8 cellular contexts compared by ENCODE assay signal in genomic region chr16:46885960-46886763, GRCh38. TPM values are rescaled to one million over a fixed set of nuclear protein-coding genes. Genes with fewer than 3 reads are reported as not detected.
DNase-seq lines count a peak whose midpoint lies in the region; TF ChIP-seq lines count a peak whose summit lies in the region.

No MANE protein-coding gene starts in this region.

- peaks cover 30% of the 10 kb centered on the region for H3K4me1 ChIP-seq in KMS-11 (ENCODE audit: low read depth, poor library complexity, severe bottlenecking)
- H3K4me1 ChIP-seq in effector memory CD4-positive, alpha-beta T cell (ENCODE audit: control insufficient read depth, insufficient read depth, low read length, poor library complexity, severe bottlenecking): peaks cover 7% of the 10 kb centered on the region

- no peaks in the 10 kb centered on the region for H3K36me3 ChIP-seq in KMS-11 (ENCODE audit: insufficient read depth)
- no peaks in the 10 kb centered on the region for H3K36me3 ChIP-seq in effector memory CD4-positive, alpha-beta T cell (ENCODE audit: control insufficient read depth, insufficient read depth, low read length)

- H4K20me1 ChIP-seq in KMS-11 (ENCODE audit: insufficient read depth): no peaks in the 10 kb centered on the region

- H3K79me2 ChIP-seq in KMS-11 (ENCODE audit: insufficient read depth, low read depth): peaks cover 4% of the 10 kb centered on the region; the same call in 1 of the 2 replicates

- POLR2A ChIA-PET in AG04450 (lab: Yijun Ruan, JAX): no interaction called here

- H3K27ac ChIP-seq in AG04450 (ENCODE audit: low read depth, low read length): peak overlapping the region; percentile 78
- H3K27ac ChIP-seq in KMS-11: no peak overlapping the region
- H3K27ac ChIP-seq in effector memory CD4-positive, alpha-beta T cell (ENCODE audit: insufficient read depth, low read length, poor library complexity, severe bottlenecking): no peak overlapping the region

- H2AFZ ChIP-seq in KMS-11 (ENCODE audit: low read depth): no peak overlapping the region

- TF ChIP-seq CTCF in AG04450 (IDR thresholded peaks at IDR 0.05; ENCODE audit: low read depth, low read length) (no peak), KMS-11 (conservative IDR thresholded peaks at IDR 0.05; ENCODE audit: low read depth, low read length) (no peak)

- H3K9ac ChIP-seq in KMS-11: no peak overlapping the region

- H3K9me3 ChIP-seq in AG04450 (ENCODE audit: control insufficient read depth, insufficient read depth, low read length): no peaks in the 10 kb centered on the region; the same call in 1 of the 2 replicates
- H3K9me3 ChIP-seq in effector memory CD4-positive, alpha-beta T cell (ENCODE audit: control insufficient read depth, low read length): no peaks in the 10 kb centered on the region

- H3K4me3 ChIP-seq in AG04450 (ENCODE audit: low read depth, low read length) (peak overlapping the region; percentile 92), KMS-11 (IDR thresholded peaks at IDR 0.05; ENCODE audit: insufficient read depth, low read depth, low read length) (no peak overlapping the region)
- no peak overlapping the region for H3K4me3 ChIP-seq in effector memory CD4-positive, alpha-beta T cell (ENCODE audit: insufficient read depth, low read depth, low read length, poor library complexity, severe bottlenecking)

- H3K27me3 ChIP-seq in AG04450 (ENCODE audit: control insufficient read depth, insufficient read depth, low read length) (no peaks in the 10 kb centered on the region), KMS-11 (ENCODE audit: insufficient read depth, low read depth) (no peaks in the 10 kb centered on the region)
- no peaks in the 10 kb centered on the region for H3K27me3 ChIP-seq in effector memory CD4-positive, alpha-beta T cell (replicated peaks; ENCODE audit: control insufficient read depth, insufficient read depth, low read length, poor library complexity, severe bottlenecking)

- CTCF ChIA-PET in AG04450 (lab: Charles Lee): interaction anchor here (0.8 to 5.2 kb wide), 6 partner anchors 21 to 213 kb away, joined by 3 to 28 read pairs (median 5); no protein-coding TSS in a partner anchor

- H3K4me2 ChIP-seq in KMS-11: 0 out of 2 replicates have a peak overlapping the region, but pooled peaks have one; percentile 88

- peak; percentile 26 for DNase-seq in AG04450 (ENCODE audit: low read depth, low spot score)
- peak; percentile 36 for DNase-seq in cerebellar cortex (ENCODE audit: low spot score)
- DNase-seq in midbrain (lab: John Stamatoyannopoulos, UW): peak; percentile 59
- no peak for DNase-seq in cerebellum (ENCODE audit: low spot score)
- no peak for DNase-seq in effector memory CD4-positive, alpha-beta T cell
- DNase-seq in activated CD8-positive, alpha-beta memory T cell treated with anti-CD3 and anti-CD28 coated beads, Interleukin-2, amount 50 U/mL, for 48 hours: no peak
- DNase-seq in NCI-H2227 (lab: John Stamatoyannopoulos, UW; ENCODE audit: unreplicated experiment): no peak

RNA-seq across cellular contexts. Expression of gene GPT2, which starts 2.0 kb away (rescaled TPM):
- polyA plus RNA-seq in AG04450 (2011; rRNA removed): 18.5 and 23.0 TPM in 2 replicates
- 41.9 and 61.7 TPM in 2 replicates for polyA minus RNA-seq in AG04450 (2011; rRNA and poly(A)+ RNA removed)
- 17.4 TPM for total RNA-seq in cerebellum

RNA-seq across cellular contexts. Expression of gene C16orf87, which starts 55.2 kb away (rescaled TPM):
- 16.8 and 21.7 TPM in 2 replicates for polyA plus RNA-seq in AG04450 (2011; rRNA removed)
- polyA minus RNA-seq in AG04450 (2011; rRNA and poly(A)+ RNA removed): 10.7 and 17.5 TPM in 2 replicates
- total RNA-seq in cerebellum: 16.8 TPM

Comparison
In these comparisons a context has a peak if more than half of its experiments do, and no peak if none do; other contexts are left out.
1. DNase-seq: peak in AG04450 (single experiment), cerebellar cortex (single experiment) and midbrain (single experiment); none in cerebellum (single experiment), effector memory CD4-positive, alpha-beta T cell (0 of 3), activated CD8-positive, alpha-beta memory T cell treated with anti-CD3 and anti-CD28 coated beads, Interleukin-2, amount 50 U/mL, for 48 hours (single experiment) and NCI-H2227 (single experiment).